Comparison of ENCODE assay signal across 1 cellular context in the genomic region with DNA sequence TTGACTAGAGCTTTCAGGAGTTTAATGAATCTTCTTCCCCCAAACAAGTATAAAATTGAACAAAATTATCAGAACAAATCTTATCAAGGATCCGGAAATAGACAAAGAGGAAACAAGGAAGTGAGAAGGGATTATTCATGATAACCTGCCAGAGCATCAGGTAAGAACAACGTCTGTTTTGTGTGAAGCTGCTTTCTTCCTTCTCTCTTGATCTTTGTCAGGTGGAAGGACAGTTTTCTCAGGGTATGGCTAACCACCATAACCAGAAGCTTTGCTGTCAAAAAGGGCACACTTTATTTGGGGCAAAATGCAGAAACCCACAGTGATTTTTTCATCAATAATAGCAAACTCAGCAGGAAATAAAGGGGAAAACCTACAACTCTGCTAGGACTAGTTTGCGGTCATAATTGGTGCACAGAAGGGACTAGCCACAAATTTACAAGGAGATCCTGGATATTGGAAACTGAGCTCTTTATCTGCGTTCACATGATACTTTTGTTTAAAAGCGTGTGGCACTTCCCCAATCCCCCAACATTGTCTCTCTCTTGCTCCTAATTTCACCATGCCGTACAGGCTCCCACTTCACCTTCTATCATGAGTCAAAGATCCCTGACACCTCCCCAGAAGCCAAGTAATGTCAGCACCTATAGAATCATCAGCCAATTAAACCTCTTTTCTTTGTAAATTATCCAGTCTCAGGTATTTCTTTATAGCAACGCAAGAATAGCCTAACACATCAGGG.
TF ChIP-seq lines count a peak whose summit lies in the region.

No MANE protein-coding gene starts in this region.

TF ChIP-seq in WTC11, 78 proteins besides CTCF, POLR2A, EP300 and RAD21 (continued from another document):
- TF ChIP-seq, protein P1, sequence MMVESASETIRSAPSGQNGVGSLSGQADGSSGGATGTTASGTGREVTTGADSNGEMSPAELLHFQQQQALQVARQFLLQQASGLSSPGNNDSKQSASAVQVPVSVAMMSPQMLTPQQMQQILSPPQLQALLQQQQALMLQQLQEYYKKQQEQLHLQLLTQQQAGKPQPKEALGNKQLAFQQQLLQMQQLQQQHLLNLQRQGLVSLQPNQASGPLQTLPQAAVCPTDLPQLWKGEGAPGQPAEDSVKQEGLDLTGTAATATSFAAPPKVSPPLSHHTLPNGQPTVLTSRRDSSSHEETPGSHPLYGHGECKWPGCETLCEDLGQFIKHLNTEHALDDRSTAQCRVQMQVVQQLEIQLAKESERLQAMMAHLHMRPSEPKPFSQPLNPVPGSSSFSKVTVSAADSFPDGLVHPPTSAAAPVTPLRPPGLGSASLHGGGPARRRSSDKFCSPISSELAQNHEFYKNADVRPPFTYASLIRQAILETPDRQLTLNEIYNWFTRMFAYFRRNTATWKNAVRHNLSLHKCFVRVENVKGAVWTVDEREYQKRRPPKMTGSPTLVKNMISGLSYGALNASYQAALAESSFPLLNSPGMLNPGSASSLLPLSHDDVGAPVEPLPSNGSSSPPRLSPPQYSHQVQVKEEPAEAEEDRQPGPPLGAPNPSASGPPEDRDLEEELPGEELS (CRISPR knock-in tag; IDR thresholded peaks at IDR 0.05), result no peak
